In genomic region chr11:126679033-126679432, GRCh38 we compare ENCODE assay signal across 9 cellular contexts.
"Had no signal": no experiment of that assay in that cellular context is flagged by ENCODE, and none has a peak within 500 bp of the region (broad histone marks: within the 10 kb centered on the region; RNA-seq: fewer than 3 reads in every experiment).

No MANE protein-coding gene starts in this region.

- H3K36me3 ChIP-seq: HAP-1 had no signal

- H3K4me1 ChIP-seq: HAP-1 had no signal

- DNase-seq: GM23248, GOT3, H7, HFFc6, IMR-90 had no signal

- H3K27ac ChIP-seq: GM23248, HL-60 had no signal

- ATAC-seq: HCT116, K562 had no signal

- H3K9me3 ChIP-seq: HAP-1 had no signal

- H3K4me3 ChIP-seq: GM23248, HAP-1, K562 had no signal
